In the genomic region with DNA sequence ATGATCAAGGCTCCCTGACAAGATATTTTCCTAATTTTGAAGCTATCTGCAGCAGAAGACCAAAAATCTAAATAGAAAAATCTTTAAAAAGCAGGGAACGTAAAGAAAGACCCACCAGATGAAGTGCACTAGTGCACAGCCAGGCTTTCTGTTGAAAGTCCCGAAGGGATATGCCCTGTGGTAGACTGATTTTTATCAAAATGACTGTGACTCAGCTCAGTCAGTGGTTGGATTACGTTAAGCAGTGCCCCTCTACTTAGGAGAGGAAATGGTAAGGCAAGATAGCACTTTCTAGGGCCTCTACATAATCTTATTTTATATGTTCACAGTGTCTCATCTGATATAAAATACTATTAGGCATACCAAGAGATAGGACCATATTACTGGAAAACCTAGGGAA, we compare ENCODE assay signal across 30 cellular contexts.
"Had no signal": no experiment of that assay in that cellular context is flagged by ENCODE, and none has a peak within 500 bp of the region (broad histone marks: within the 10 kb centered on the region; RNA-seq: fewer than 3 reads in every experiment).

No MANE protein-coding gene starts in this region.

- ATAC-seq: effector memory CD8-positive, alpha-beta T cell; gastroesophageal sphincter; left colon; pancreas; sciatic nerve; stimulated activated effector memory CD8-positive, alpha-beta T cell treated with anti-CD3 and anti-CD28 coated beads, Interleukin-12 subunit alpha, Interleukin-12 subunit beta, amount 100 ng/mL, for 72 hours; WTC11 had no signal

- H3K9me3 ChIP-seq: pancreas, prostate gland, uterus had no signal

- H3K4me3 Mint-ChIP-seq: activated CD4-positive, alpha-beta memory T cell treated with anti-CD3 and anti-CD28 coated beads, Interleukin-2, amount 10 ng/mL, durations not matched to agents 7 days and 5 days; activated CD4-positive, alpha-beta T cell treated with anti-CD3 and anti-CD28 coated beads, Interleukin-2, amount 10 ng/mL, durations not matched to agents 7 days and 5 days; activated naive CD4-positive, alpha-beta T cell treated with anti-CD3 and anti-CD28 coated beads, Interleukin-2, amount 10 ng/mL, durations not matched to agents 7 days and 5 days; activated naive CD8-positive, alpha-beta T cell treated with anti-CD3 and anti-CD28 coated beads, Interleukin-2, amount 10 ng/mL, durations not matched to agents 7 days and 5 days; activated T-cell treated with anti-CD3 and anti-CD28 coated beads, Interleukin-2, amount 50 U/mL, for 24 hours; effector memory CD8-positive, alpha-beta T cell; mesothelial cell of epicardium; stimulated activated effector memory CD8-positive, alpha-beta T cell treated with anti-CD3 and anti-CD28 coated beads, Interleukin-12 subunit alpha, Interleukin-12 subunit beta, amount 100 ng/mL, for 72 hours; stimulated activated naive CD8-positive, alpha-beta T cell treated with anti-CD3 and anti-CD28 coated beads, Interleukin-15, Interleukin-2, amounts not matched to agents 100 ng/mL and 50 ng/mL, for 24 hours; type B pancreatic cell; WTC11 had no signal

- H3K27me3 ChIP-seq: brain microvascular endothelial cell, gastroesophageal sphincter, pancreas, uterus had no signal

- H3K4me1 Mint-ChIP-seq: activated CD4-positive, alpha-beta memory T cell treated with anti-CD3 and anti-CD28 coated beads, Interleukin-2, amount 10 ng/mL, durations not matched to agents 7 days and 5 days; activated CD4-positive, alpha-beta T cell treated with anti-CD3 and anti-CD28 coated beads, Interleukin-2, amount 10 ng/mL, durations not matched to agents 7 days and 5 days; activated naive CD4-positive, alpha-beta T cell treated with anti-CD3 and anti-CD28 coated beads, Interleukin-2, amount 10 ng/mL, durations not matched to agents 7 days and 5 days; activated naive CD8-positive, alpha-beta T cell treated with anti-CD3 and anti-CD28 coated beads, Interleukin-2, amount 10 ng/mL, durations not matched to agents 7 days and 5 days; mesothelial cell of epicardium; stimulated activated effector memory CD8-positive, alpha-beta T cell treated with anti-CD3 and anti-CD28 coated beads, Interleukin-12 subunit alpha, Interleukin-12 subunit beta, amount 100 ng/mL, for 72 hours had no signal

- H3K4me1 ChIP-seq: gastroesophageal sphincter, pancreas, prostate gland, uterus had no signal

- DNase-seq: activated CD4-positive, alpha-beta memory T cell treated with anti-CD3 and anti-CD28 coated beads, Interleukin-2, amount 10 ng/mL, durations not matched to agents 7 days and 5 days; activated CD4-positive, alpha-beta T cell treated with anti-CD3 and anti-CD28 coated beads for 1 hour; activated CD4-positive, alpha-beta T cell treated with anti-CD3 and anti-CD28 coated beads, Interleukin-2, amount 10 ng/mL, durations not matched to agents 7 days and 5 days; activated CD8-positive, alpha-beta memory T cell treated with anti-CD3 and anti-CD28 coated beads, Interleukin-2, amount 50 U/mL, for 48 hours; activated gamma-delta T cell; activated naive CD4-positive, alpha-beta T cell treated with anti-CD3 and anti-CD28 coated beads, Interleukin-2, amount 10 ng/mL, durations not matched to agents 7 days and 5 days; activated naive CD8-positive, alpha-beta T cell treated with anti-CD3 and anti-CD28 coated beads, Interleukin-2, amount 10 ng/mL, durations not matched to agents 7 days and 5 days; activated T-cell treated with anti-CD3 and anti-CD28 coated beads, Interleukin-2, amount 50 U/mL, for 24 hours; amniotic stem cell; brain microvascular endothelial cell; cortex of kidney; effector memory CD8-positive, alpha-beta T cell; hippocampal formation; kidney; left colon; mammary epithelial cell; naive B cell; pancreas; retina; small intestine; stimulated activated CD4-positive, alpha-beta T cell treated with anti-CD3 and anti-CD28 coated beads, Interleukin-4, amount 100 ng/mL, for 24 hours; uterus had no signal

- H3K36me3 ChIP-seq: brain microvascular endothelial cell, gastroesophageal sphincter, pancreas, prostate gland, uterus had no signal

- H3K27ac Mint-ChIP-seq: activated CD4-positive, alpha-beta memory T cell treated with anti-CD3 and anti-CD28 coated beads, Interleukin-2, amount 10 ng/mL, durations not matched to agents 7 days and 5 days; activated CD4-positive, alpha-beta T cell treated with anti-CD3 and anti-CD28 coated beads, Interleukin-2, amount 10 ng/mL, durations not matched to agents 7 days and 5 days; activated naive CD4-positive, alpha-beta T cell treated with anti-CD3 and anti-CD28 coated beads, Interleukin-2, amount 10 ng/mL, durations not matched to agents 7 days and 5 days; activated naive CD8-positive, alpha-beta T cell treated with anti-CD3 and anti-CD28 coated beads, Interleukin-2, amount 10 ng/mL, durations not matched to agents 7 days and 5 days; activated T-cell treated with anti-CD3 and anti-CD28 coated beads, Interleukin-2, amount 50 U/mL, for 24 hours; effector memory CD8-positive, alpha-beta T cell; mesothelial cell of epicardium; naive B cell; stimulated activated effector memory CD8-positive, alpha-beta T cell treated with anti-CD3 and anti-CD28 coated beads, Interleukin-12 subunit alpha, Interleukin-12 subunit beta, amount 100 ng/mL, for 72 hours; stimulated activated naive CD8-positive, alpha-beta T cell treated with anti-CD3 and anti-CD28 coated beads, Interleukin-15, Interleukin-2, amounts not matched to agents 100 ng/mL and 50 ng/mL, for 24 hours; type B pancreatic cell; WTC11 had no signal

- H3K27ac ChIP-seq: brain microvascular endothelial cell, gastroesophageal sphincter, pancreas, prostate gland, uterus had no signal

- H3K27me3 Mint-ChIP-seq: activated CD4-positive, alpha-beta memory T cell treated with anti-CD3 and anti-CD28 coated beads, Interleukin-2, amount 10 ng/mL, durations not matched to agents 7 days and 5 days; activated naive CD4-positive, alpha-beta T cell treated with anti-CD3 and anti-CD28 coated beads, Interleukin-2, amount 10 ng/mL, durations not matched to agents 7 days and 5 days; activated T-cell treated with anti-CD3 and anti-CD28 coated beads, Interleukin-2, amount 50 U/mL, for 24 hours; effector memory CD8-positive, alpha-beta T cell; naive B cell; type B pancreatic cell had no signal

- H3K36me3 Mint-ChIP-seq: activated naive CD4-positive, alpha-beta T cell treated with anti-CD3 and anti-CD28 coated beads, Interleukin-2, amount 10 ng/mL, durations not matched to agents 7 days and 5 days; activated naive CD8-positive, alpha-beta T cell treated with anti-CD3 and anti-CD28 coated beads, Interleukin-2, amount 10 ng/mL, durations not matched to agents 7 days and 5 days; mesothelial cell of epicardium; naive B cell; stimulated activated effector memory CD8-positive, alpha-beta T cell treated with anti-CD3 and anti-CD28 coated beads, Interleukin-12 subunit alpha, Interleukin-12 subunit beta, amount 100 ng/mL, for 72 hours; type B pancreatic cell; WTC11 had no signal

- H3K9me3 Mint-ChIP-seq: activated CD4-positive, alpha-beta memory T cell treated with anti-CD3 and anti-CD28 coated beads, Interleukin-2, amount 10 ng/mL, durations not matched to agents 7 days and 5 days; activated CD4-positive, alpha-beta T cell treated with anti-CD3 and anti-CD28 coated beads, Interleukin-2, amount 10 ng/mL, durations not matched to agents 7 days and 5 days; activated naive CD4-positive, alpha-beta T cell treated with anti-CD3 and anti-CD28 coated beads, Interleukin-2, amount 10 ng/mL, durations not matched to agents 7 days and 5 days; activated naive CD8-positive, alpha-beta T cell treated with anti-CD3 and anti-CD28 coated beads, Interleukin-2, amount 10 ng/mL, durations not matched to agents 7 days and 5 days; activated T-cell treated with anti-CD3 and anti-CD28 coated beads, Interleukin-2, amount 50 U/mL, for 24 hours; stimulated activated naive CD8-positive, alpha-beta T cell treated with anti-CD3 and anti-CD28 coated beads, Interleukin-15, Interleukin-2, amounts not matched to agents 100 ng/mL and 50 ng/mL, for 24 hours; type B pancreatic cell; WTC11 had no signal

- H3K4me3 ChIP-seq: gastroesophageal sphincter, pancreas, prostate gland, uterus had no signal
